Comparison of ENCODE assay signal across 1 cellular context in genomic region chr22:41830174-41830573, GRCh38.
TF ChIP-seq lines count a peak whose summit lies in the region.

No MANE protein-coding gene starts in this region.

TF ChIP-seq in HepG2, 621 proteins besides CTCF, POLR2A, EP300 and RAD21:
- no peak for TF ChIP-seq DNMT3B (CRISPR knock-in tag; conservative IDR thresholded peaks at IDR 0.05)
- TF ChIP-seq ISL2 (CRISPR knock-in tag; IDR thresholded peaks at IDR 0.05): no peak
- no peak for TF ChIP-seq ZNF766 (CRISPR knock-in tag; IDR thresholded peaks at IDR 0.05; ENCODE audit: borderline replicate concordance)
- TF ChIP-seq, protein P1, sequence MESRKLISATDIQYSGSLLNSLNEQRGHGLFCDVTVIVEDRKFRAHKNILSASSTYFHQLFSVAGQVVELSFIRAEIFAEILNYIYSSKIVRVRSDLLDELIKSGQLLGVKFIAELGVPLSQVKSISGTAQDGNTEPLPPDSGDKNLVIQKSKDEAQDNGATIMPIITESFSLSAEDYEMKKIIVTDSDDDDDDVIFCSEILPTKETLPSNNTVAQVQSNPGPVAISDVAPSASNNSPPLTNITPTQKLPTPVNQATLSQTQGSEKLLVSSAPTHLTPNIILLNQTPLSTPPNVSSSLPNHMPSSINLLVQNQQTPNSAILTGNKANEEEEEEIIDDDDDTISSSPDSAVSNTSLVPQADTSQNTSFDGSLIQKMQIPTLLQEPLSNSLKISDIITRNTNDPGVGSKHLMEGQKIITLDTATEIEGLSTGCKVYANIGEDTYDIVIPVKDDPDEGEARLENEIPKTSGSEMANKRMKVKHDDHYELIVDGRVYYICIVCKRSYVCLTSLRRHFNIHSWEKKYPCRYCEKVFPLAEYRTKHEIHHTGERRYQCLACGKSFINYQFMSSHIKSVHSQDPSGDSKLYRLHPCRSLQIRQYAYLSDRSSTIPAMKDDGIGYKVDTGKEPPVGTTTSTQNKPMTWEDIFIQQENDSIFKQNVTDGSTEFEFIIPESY (CRISPR knock-in tag; IDR thresholded peaks at IDR 0.05): peak; percentile 28; the same call in 1 of the 2 replicates
- TF ChIP-seq ZNF672 (CRISPR knock-in tag; IDR thresholded peaks at IDR 0.05): no peak
- TF ChIP-seq, protein P2, sequence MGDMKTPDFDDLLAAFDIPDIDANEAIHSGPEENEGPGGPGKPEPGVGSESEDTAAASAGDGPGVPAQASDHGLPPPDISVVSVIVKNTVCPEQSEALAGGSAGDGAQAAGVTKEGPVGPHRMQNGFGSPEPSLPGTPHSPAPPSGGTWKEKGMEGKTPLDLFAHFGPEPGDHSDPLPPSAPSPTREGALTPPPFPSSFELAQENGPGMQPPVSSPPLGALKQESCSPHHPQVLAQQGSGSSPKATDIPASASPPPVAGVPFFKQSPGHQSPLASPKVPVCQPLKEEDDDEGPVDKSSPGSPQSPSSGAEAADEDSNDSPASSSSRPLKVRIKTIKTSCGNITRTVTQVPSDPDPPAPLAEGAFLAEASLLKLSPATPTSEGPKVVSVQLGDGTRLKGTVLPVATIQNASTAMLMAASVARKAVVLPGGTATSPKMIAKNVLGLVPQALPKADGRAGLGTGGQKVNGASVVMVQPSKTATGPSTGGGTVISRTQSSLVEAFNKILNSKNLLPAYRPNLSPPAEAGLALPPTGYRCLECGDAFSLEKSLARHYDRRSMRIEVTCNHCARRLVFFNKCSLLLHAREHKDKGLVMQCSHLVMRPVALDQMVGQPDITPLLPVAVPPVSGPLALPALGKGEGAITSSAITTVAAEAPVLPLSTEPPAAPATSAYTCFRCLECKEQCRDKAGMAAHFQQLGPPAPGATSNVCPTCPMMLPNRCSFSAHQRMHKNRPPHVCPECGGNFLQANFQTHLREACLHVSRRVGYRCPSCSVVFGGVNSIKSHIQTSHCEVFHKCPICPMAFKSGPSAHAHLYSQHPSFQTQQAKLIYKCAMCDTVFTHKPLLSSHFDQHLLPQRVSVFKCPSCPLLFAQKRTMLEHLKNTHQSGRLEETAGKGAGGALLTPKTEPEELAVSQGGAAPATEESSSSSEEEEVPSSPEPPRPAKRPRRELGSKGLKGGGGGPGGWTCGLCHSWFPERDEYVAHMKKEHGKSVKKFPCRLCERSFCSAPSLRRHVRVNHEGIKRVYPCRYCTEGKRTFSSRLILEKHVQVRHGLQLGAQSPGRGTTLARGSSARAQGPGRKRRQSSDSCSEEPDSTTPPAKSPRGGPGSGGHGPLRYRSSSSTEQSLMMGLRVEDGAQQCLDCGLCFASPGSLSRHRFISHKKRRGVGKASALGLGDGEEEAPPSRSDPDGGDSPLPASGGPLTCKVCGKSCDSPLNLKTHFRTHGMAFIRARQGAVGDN (CRISPR knock-in tag; IDR thresholded peaks at IDR 0.05): peak; percentile 41
- peak; percentile 34 for TF ChIP-seq RBM22 (optimal IDR thresholded peaks at IDR 0.05; ENCODE audit: low read length)
- no peak for TF ChIP-seq ZNF17 (CRISPR knock-in tag; IDR thresholded peaks at IDR 0.05)
- no peak for TF ChIP-seq RNF2 (conservative IDR thresholded peaks at IDR 0.05; ENCODE audit: low read depth)
- TF ChIP-seq MATR3 (CRISPR knock-in tag; IDR thresholded peaks at IDR 0.05): no peak
- TF ChIP-seq PCBP1 (IDR thresholded peaks at IDR 0.05; ENCODE audit: borderline replicate concordance, low read depth, low read length): no peak
- TF ChIP-seq NR1H2 (CRISPR knock-in tag; IDR thresholded peaks at IDR 0.05; ENCODE audit: borderline replicate concordance, low read depth): no peak
- peak; percentile 58; the same call in 1 of the 2 replicates for TF ChIP-seq ZNF740 (CRISPR knock-in tag; IDR thresholded peaks at IDR 0.05)
